ENCODE assay signal across 8 cellular contexts in the genomic region with DNA sequence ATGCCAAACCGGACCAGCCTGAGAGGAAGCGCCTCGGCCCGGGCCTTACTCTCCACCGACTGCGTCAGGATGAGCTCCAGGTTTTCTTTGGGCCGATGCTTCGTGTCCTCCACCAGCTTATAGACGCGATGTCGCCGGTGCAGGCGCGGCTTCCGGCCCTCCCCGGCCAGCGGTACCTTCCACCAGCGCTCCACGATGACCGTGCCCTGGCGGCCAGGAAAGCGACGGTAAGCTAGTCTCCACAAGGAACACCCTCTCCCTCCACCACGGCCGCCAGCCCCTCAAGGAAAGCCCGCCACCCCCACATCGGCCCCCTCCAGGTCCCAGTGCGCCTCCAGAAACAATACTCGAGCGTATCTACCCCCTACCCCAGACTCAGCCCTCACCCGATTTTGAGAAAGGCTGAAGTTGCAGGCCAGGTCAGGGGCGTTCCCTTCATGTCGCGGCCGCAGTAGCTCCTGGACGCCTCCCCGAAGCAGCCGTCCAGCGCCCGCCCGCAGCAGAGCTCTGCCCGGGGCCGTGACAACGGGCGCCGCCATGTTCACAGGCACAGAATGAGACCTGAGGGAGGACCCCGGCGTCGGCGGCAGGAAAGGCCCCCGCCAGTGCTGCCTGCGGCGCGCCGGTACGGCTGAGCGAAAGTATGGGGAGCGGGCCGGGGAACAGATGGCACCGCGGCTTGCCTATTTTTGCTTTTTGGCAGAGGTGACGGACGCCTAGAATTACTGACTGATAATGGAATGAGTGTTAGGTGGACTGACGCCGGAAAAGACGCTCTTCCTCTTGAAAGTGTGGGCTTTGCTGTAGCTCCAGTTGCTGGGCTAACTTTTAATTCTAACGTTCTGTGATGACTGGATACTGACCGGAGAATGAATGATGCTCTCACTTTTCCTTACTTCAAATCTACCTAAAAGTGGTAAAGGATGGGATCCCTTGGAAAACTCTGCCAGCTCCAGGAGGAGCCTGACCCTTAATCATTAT. TPM values are rescaled to one million over a fixed set of nuclear protein-coding genes. Genes with fewer than 3 reads are reported as not detected.
DNase-seq lines count a peak whose midpoint lies in the region; ATAC-seq and TF ChIP-seq lines count a peak whose summit lies in the region.

A gene (minus strand): TSS at position 556 of the 981 bp plus-strand sequence. CDS start 17 bp downstream, at position 539.

- peak within 1 kb of the TSS; percentile 83 for H3K4me3 ChIP-seq in WI38 (ENCODE audit: low read depth, low read length)
- peak within 1 kb of the TSS; percentile 86 to 93 (median 89) for H3K4me3 ChIP-seq in mammary epithelial cell (replicated peaks in 1 of 3; ENCODE audit: insufficient read depth in 1 of 3, low read depth in 2 of 3, low read length in 3 of 3)
- peak within 1 kb of the TSS; percentile 83 to 93 (median 90) for H3K4me3 ChIP-seq in skin epidermis

- peak within 1 kb of the TSS; percentile 85 for H3K27ac ChIP-seq in mammary epithelial cell (ENCODE audit: insufficient read depth, low read depth, low read length)
- peak within 1 kb of the TSS; percentile 39 to 95 (median 88) for H3K27ac ChIP-seq in skin epidermis

- no peaks in the 10 kb centered on the region for H4K20me1 ChIP-seq in mammary epithelial cell (ENCODE audit: insufficient read depth, low read length)

- no peaks in the 10 kb centered on the region for H3K9me3 ChIP-seq in mammary epithelial cell (replicated peaks; ENCODE audit: insufficient read depth, low read length)

- peaks cover 22% of the 10 kb centered on the region for H3K79me2 ChIP-seq in mammary epithelial cell (ENCODE audit: insufficient read depth, low read length)

- DNase-seq in 8988T, result peak; percentile 93
- peak; percentile 89 for DNase-seq in NCI-H2227 (lab: John Stamatoyannopoulos, UW; ENCODE audit: unreplicated experiment)
- peak; percentile 80 for DNase-seq in mammary epithelial cell
- DNase-seq in iPS-NIHi11 (ENCODE audit: low spot score), result peak; percentile 98

- 3% methylated on average over 31 of the region's 68 CpGs for WGBS in mammary epithelial cell (ENCODE audit: low coverage, missing lambda C conversion rate)

- no peak for TF ChIP-seq CTCF in WI38 (IDR thresholded peaks at IDR 0.05; ENCODE audit: low read depth, low read length)
- TF ChIP-seq CTCF in mammary epithelial cell (conservative IDR thresholded peaks at IDR 0.05 in 1 of 2, IDR thresholded peaks at IDR 0.05 in 1 of 2; ENCODE audit: extremely low read depth in 1 of 2, insufficient read depth in 1 of 2, low read depth in 1 of 2, low read length in 2 of 2), result no peak

- peaks cover 19% of the 10 kb centered on the region for H3K4me1 ChIP-seq in mammary epithelial cell (ENCODE audit: insufficient read depth, low read length)

- peak within 1 kb of the TSS; percentile 96 for H3K4me2 ChIP-seq in mammary epithelial cell (ENCODE audit: insufficient read depth, low read depth, low read length)

- ATAC-seq in GM18858 (IDR thresholded peaks at IDR 0.05; ENCODE audit: unreplicated experiment), result peak; percentile 78
- peak; percentile 96 for ATAC-seq in HG03108 (IDR thresholded peaks at IDR 0.05; ENCODE audit: unreplicated experiment)

- H2AFZ ChIP-seq in mammary epithelial cell (ENCODE audit: low read depth, low read length), result peak within 1 kb of the TSS; percentile 97

- intact Hi-C loops in mammary epithelial cell (cut with micrococcal nuclease), result loop anchor here (1.0 to 10.0 kb wide), 3 partner anchors 27 to 242 kb away; a partner anchor contains a TSS

- dilution Hi-C loops in mammary epithelial cell (cut with HindIII; ENCODE audit: low sequenced_read_pairs), result no loop called here

- H3K9ac ChIP-seq in mammary epithelial cell (ENCODE audit: insufficient read depth, low read length), result peak within 1 kb of the TSS; percentile 95

- in situ Hi-C loops in mammary epithelial cell (cut with MboI; ENCODE audit: low sequenced_read_pairs in 2 of 2), result no loop called here

- H3K27me3 ChIP-seq in mammary epithelial cell (ENCODE audit: insufficient read depth, low read length), result no peaks in the 10 kb centered on the region

- TSS peak; percentile 87 for BruUV-seq in mammary epithelial cell (replicated peaks; lab: Mats Ljungman, UMichigan)

- CTCF ChIA-PET in mammary epithelial cell (lab: Charles Lee; ENCODE audit: low non-redundant PET), result interaction anchor here (0.6 to 0.7 kb wide), 3 partner anchors 27 to 285 kb away, joined by 5 to 7 read pairs (median 6); a partner anchor contains a TSS

- peaks cover 14% of the 10 kb centered on the region for H3K36me3 ChIP-seq in mammary epithelial cell (ENCODE audit: insufficient read depth, low read length)

RNA-seq across cellular contexts. Expression of the gene that starts here (rescaled TPM):
- total RNA-seq in mammary epithelial cell, result 10 to 100 TPM; 47.5 to 77.4 TPM
- polyA plus RNA-seq in mammary epithelial cell, result 63.5 TPM
- polyA minus RNA-seq in mammary epithelial cell, result 237 TPM

Comparison
In these comparisons a context has a peak if more than half of its experiments do, and no peak if none do; other contexts are left out.
1. Peak in every context shown above with its lines: DNase-seq, ATAC-seq, H3K4me3 ChIP-seq and H3K27ac ChIP-seq.